In the genomic region with DNA sequence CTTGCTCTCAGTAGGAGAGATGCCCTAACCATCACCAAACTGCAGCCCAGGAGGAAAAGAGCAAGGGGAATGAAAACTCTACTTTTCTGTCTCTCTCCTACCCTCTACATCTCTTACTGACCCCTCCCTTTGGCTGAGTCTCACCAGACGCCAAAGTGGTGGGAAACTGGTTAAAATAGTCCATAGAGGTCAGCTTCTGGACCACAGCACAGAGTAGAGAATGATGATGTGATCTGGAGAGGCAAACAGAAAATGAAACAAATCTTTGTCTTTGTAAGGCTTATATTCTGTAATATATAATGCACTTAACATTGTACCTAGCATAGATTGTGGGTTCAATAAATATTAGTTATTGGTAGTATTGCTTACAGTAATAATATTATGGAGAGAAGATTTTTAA, we compare ENCODE assay signal across 8 cellular contexts.
"Had no signal": no experiment of that assay in that cellular context is flagged by ENCODE, and none has a peak within 500 bp of the region (broad histone marks: within the 10 kb centered on the region; RNA-seq: fewer than 3 reads in every experiment).

No MANE protein-coding gene starts in this region.

- H3K4me3 ChIP-seq: GM23338, K562 had no signal

- FAIRE-seq: H1, H54, K562 had no signal

- H3K4me2 ChIP-seq: GM23338 had no signal

- H2AFZ ChIP-seq: GM23338 had no signal

- DNase-seq: H9, HCEC 1CT, IMR-90, KG1 had no signal

- ATAC-seq: GM23338, K562 had no signal
